ENCODE assay signal across 8 cellular contexts in genomic region chr1:248873409-248873992, GRCh38. TPM values are rescaled to one million over a fixed set of nuclear protein-coding genes. Genes with fewer than 3 reads are reported as not detected.
DNase-seq lines count a peak whose midpoint lies in the region; ATAC-seq and TF ChIP-seq lines count a peak whose summit lies in the region.

No MANE protein-coding gene starts in this region.

- peak overlapping the region; percentile 98 for H3K27ac Mint-ChIP-seq in activated T-cell treated with anti-CD3 and anti-CD28 coated beads, Interleukin-2, amount 50 U/mL, for 24 hours

- peaks cover 4% of the 10 kb centered on the region for H3K27me3 Mint-ChIP-seq in activated T-cell treated with anti-CD3 and anti-CD28 coated beads, Interleukin-2, amount 50 U/mL, for 24 hours

- H3K9me3 ChIP-seq in esophagus muscularis mucosa: no peaks in the 10 kb centered on the region
- H3K9me3 ChIP-seq in muscle layer of duodenum (ENCODE audit: control insufficient read depth in 1 of 2, low read length in 2 of 2): no peaks in the 10 kb centered on the region

- no peak for TF ChIP-seq POLR2A in esophagus muscularis mucosa (IDR thresholded peaks at IDR 0.05; ENCODE audit: low read depth)

- H3K4me1 ChIP-seq in esophagus muscularis mucosa (peaks cover 9 to 21% (median 15%) of the 10 kb centered on the region in 4 donors), muscle layer of duodenum (ENCODE audit: control insufficient read depth in 1 of 2, insufficient read depth in 2 of 2, low read length in 2 of 2) (no peaks in the 10 kb centered on the region)

- WGBS in esophagus muscularis mucosa: under 1% methylated on average over 24 of the region's 41 CpGs

- peak overlapping the region; percentile 91 for H3K4me3 Mint-ChIP-seq in activated T-cell treated with anti-CD3 and anti-CD28 coated beads, Interleukin-2, amount 50 U/mL, for 24 hours

- H3K4me1 Mint-ChIP-seq in activated T-cell treated with anti-CD3 and anti-CD28 coated beads, Interleukin-2, amount 50 U/mL, for 24 hours (ENCODE audit: low read depth): peaks cover 21% of the 10 kb centered on the region

- H3K27ac ChIP-seq in esophagus muscularis mucosa (replicated peaks in 1 of 4) (peak overlapping the region; percentile 94 to 99 (median 98)), muscle layer of duodenum (ENCODE audit: low read length) (peak overlapping the region; percentile 98)

- TF ChIP-seq CTCF in esophagus muscularis mucosa (IDR thresholded peaks at IDR 0.05): no peak

- no peaks in the 10 kb centered on the region for H3K9me3 Mint-ChIP-seq in activated T-cell treated with anti-CD3 and anti-CD28 coated beads, Interleukin-2, amount 50 U/mL, for 24 hours

- DNase-seq in DMS114 treated with DMSO at 0.1 percent for 48 hours (lab: John Stamatoyannopoulos, UW; ENCODE audit: unreplicated experiment) (peak; percentile 89), OCI-M2 (lab: John Stamatoyannopoulos, UW; ENCODE audit: unreplicated experiment) (peak; percentile 96), esophagus muscularis mucosa (ENCODE audit: extremely low spot score) (peak; percentile 99)
- peak; percentile 100 for DNase-seq in activated T-cell treated with anti-CD3 and anti-CD28 coated beads, Interleukin-2, amount 50 U/mL, for 24 hours
- DNase-seq in stimulated activated CD8-positive, alpha-beta memory T cell treated with anti-CD3 and anti-CD28 coated beads, Interleukin-7, amount 100 ng/mL, for 24 hours (ENCODE audit: low read depth): peak; percentile 94

- peaks cover 6% of the 10 kb centered on the region for H3K36me3 Mint-ChIP-seq in activated T-cell treated with anti-CD3 and anti-CD28 coated beads, Interleukin-2, amount 50 U/mL, for 24 hours (ENCODE audit: low read depth)

- H3K4me3 ChIP-seq in esophagus muscularis mucosa: peak overlapping the region; percentile 69 to 83 (median 74)
- peak overlapping the region; percentile 82 to 96 for H3K4me3 ChIP-seq in muscle layer of duodenum (ENCODE audit: low read depth in 1 of 2, low read length in 2 of 2)

- 0 out of 2 replicates have a peak, but pooled peaks have one; percentile 13 for TF ChIP-seq RAD21 in Ishikawa (IDR thresholded peaks at IDR 0.05; ENCODE audit: low read depth)

- intact Hi-C loops in esophagus muscularis mucosa (cut with DNase I): loop anchor here (2.0 kb wide), 1 partner anchor 15 kb away; the partner anchor contains the start of gene ZNF692

- H3K27me3 ChIP-seq in esophagus muscularis mucosa (no peaks in the 10 kb centered on the region), muscle layer of duodenum (ENCODE audit: low read depth, low read length) (no peaks in the 10 kb centered on the region)

- ATAC-seq in GM21619 (IDR thresholded peaks at IDR 0.05; ENCODE audit: unreplicated experiment): peak; percentile 80

- H3K36me3 ChIP-seq in esophagus muscularis mucosa (no peaks in the 10 kb centered on the region), muscle layer of duodenum (ENCODE audit: control insufficient read depth in 1 of 2, insufficient read depth in 2 of 2, low read length in 2 of 2) (no peaks in the 10 kb centered on the region)

- TF ChIP-seq EP300 in Ishikawa (IDR thresholded peaks at IDR 0.05; ENCODE audit: borderline replicate concordance) (peak; percentile 36; the same call in 1 of the 2 replicates), esophagus muscularis mucosa (IDR thresholded peaks at IDR 0.05) (no peak)

TF ChIP-seq in Ishikawa, 13 proteins besides CTCF, POLR2A, EP300 and RAD21:
- no peak for TF ChIP-seq EGR1 (IDR thresholded peaks at IDR 0.05)
- TF ChIP-seq TEAD4 (IDR thresholded peaks at IDR 0.05): peak; percentile 94
- peak; percentile 65 for TF ChIP-seq CEBPB (IDR thresholded peaks at IDR 0.05)
- no peak for TF ChIP-seq ZBTB7A (IDR thresholded peaks at IDR 0.05; ENCODE audit: low read depth)
- TF ChIP-seq TAF1 (IDR thresholded peaks at IDR 0.05; ENCODE audit: low read depth): no peak; the same call in 1 of the 2 replicates
- peak; percentile 41; the same call in 1 of the 2 replicates for TF ChIP-seq TCF12 (IDR thresholded peaks at IDR 0.05; ENCODE audit: low read depth)
- no peak for TF ChIP-seq REST (IDR thresholded peaks at IDR 0.05; ENCODE audit: low read depth)
- TF ChIP-seq YY1 (IDR thresholded peaks at IDR 0.05; ENCODE audit: low read depth): peak; percentile 73; the same call in 1 of the 2 replicates
- TF ChIP-seq FOXM1 (IDR thresholded peaks at IDR 0.05; ENCODE audit: borderline replicate concordance, low read depth): no peak
- peak; percentile 6 for TF ChIP-seq MAX (IDR thresholded peaks at IDR 0.05)
- TF ChIP-seq USF1 (IDR thresholded peaks at IDR 0.05): no peak
- peak; percentile 22; the same call in 1 of the 2 replicates for TF ChIP-seq CREB1 (IDR thresholded peaks at IDR 0.05; ENCODE audit: low read depth)
- TF ChIP-seq NFIC (IDR thresholded peaks at IDR 0.05): peak; percentile 5; the same call in 1 of the 2 replicates
TF ChIP-seq in Ishikawa: peak in this region for 7.

RNA-seq across cellular contexts. Expression of gene ZNF692, which starts 14.6 kb away (rescaled TPM):
- 10 to 100 TPM; 19.4 to 37.3 (median 30.5) TPM for total RNA-seq in esophagus muscularis mucosa

RNA-seq across cellular contexts. Expression of gene PGBD2, which starts 32.5 kb away (rescaled TPM):
- 1 to 10 TPM; 3.1 to 5.6 (median 4.1) TPM for total RNA-seq in esophagus muscularis mucosa

RNA-seq across cellular contexts. Expression of gene ZNF672, which starts 35.5 kb away (rescaled TPM):
- 10 to 100 TPM; 30.3 to 46.4 (median 39.3) TPM for total RNA-seq in esophagus muscularis mucosa

RNA-seq across cellular contexts. Expression of gene SH3BP5L, which starts 47.8 kb away (rescaled TPM):
- 10 to 100 TPM; 19.9 to 36.2 (median 28.3) TPM for total RNA-seq in esophagus muscularis mucosa

Comparison
In these comparisons a context has a peak if more than half of its experiments do, and no peak if none do; other contexts are left out.
1. Peak in every context shown above with its lines: DNase-seq, ATAC-seq, H3K4me3 ChIP-seq and H3K27ac ChIP-seq.